In the genomic region with DNA sequence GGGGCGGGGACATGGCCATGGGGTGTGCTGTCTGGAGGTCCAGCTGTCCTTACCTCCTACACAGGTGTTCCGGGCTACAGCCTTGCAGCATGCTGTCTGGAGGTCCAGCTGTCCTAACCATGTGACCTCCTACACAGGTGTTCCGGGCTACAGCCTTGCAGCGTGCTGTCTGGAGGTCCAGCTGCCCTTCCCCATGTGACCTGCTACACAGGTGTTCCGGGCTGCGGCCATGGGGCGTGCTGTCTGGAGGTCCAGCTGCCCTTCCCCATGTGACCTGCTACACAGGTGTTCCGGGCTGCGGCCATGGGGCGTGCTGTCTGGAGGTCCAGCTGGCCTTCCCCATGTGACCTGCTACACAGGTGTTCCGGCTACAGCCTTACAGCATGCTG, we compare ENCODE assay signal across 6 cellular contexts.
DNase-seq lines count a peak whose midpoint lies in the region; TF ChIP-seq lines count a peak whose summit lies in the region.
"Not testable (repeated sequence)": the region's sequence is repeated elsewhere in the genome, so short reads cannot be mapped to it uniquely, and the experiment has no call there.

No MANE protein-coding gene starts in this region.

- not testable (repeated sequence) for H3K9me2 ChIP-seq in MM.1S (replicated peaks; ENCODE audit: insufficient read depth, low read length)

- H3K27me3 ChIP-seq in MM.1S (replicated peaks; ENCODE audit: insufficient read depth, low read length); colonic mucosa; mucosa of rectum (ENCODE audit: control insufficient read depth in 2 of 2, insufficient read depth in 2 of 2, low read length in 2 of 2); testis: not testable (repeated sequence)

- not testable (repeated sequence) for H3K4me2 ChIP-seq in MM.1S (ENCODE audit: low read depth, low read length)

- not testable (repeated sequence) for H3K9ac ChIP-seq in MM.1S (ENCODE audit: low read length); colonic mucosa (ENCODE audit: low read depth in 2 of 2, low read length in 2 of 2)
- H3K9ac ChIP-seq in mucosa of rectum (ENCODE audit: low read depth in 1 of 2, low read length in 2 of 2), result peak overlapping the region in 1 of 2 donors; percentile 33

- not testable (repeated sequence) for H3K79me2 ChIP-seq in MM.1S (ENCODE audit: low read length)

- 67% methylated on average over 1 to 7 of the region's 11 CpGs for WGBS in testis, 2 donors

- H3K4me3 ChIP-seq in MM.1S (ENCODE audit: low read length); colonic mucosa; testis: not testable (repeated sequence)
- peak overlapping the region; percentile 11 to 41 for H3K4me3 ChIP-seq in mucosa of rectum (ENCODE audit: low read length in 2 of 2)

- intact Hi-C loops in colonic mucosa (cut with DNase I); testis (cut with DNase I; ENCODE audit: low total_unique reads): not testable (repeated sequence)

- TF ChIP-seq CTCF in MM.1S (IDR thresholded peaks at IDR 0.05; ENCODE audit: low read length); colonic mucosa (IDR thresholded peaks at IDR 0.05); testis (IDR thresholded peaks at IDR 0.05): not testable (repeated sequence)

- H3K27ac ChIP-seq in MM.1S (ENCODE audit: low read length), result not testable (repeated sequence)
- H3K27ac ChIP-seq in colonic mucosa, result peak overlapping the region; percentile 27
- H3K27ac ChIP-seq in mucosa of rectum (ENCODE audit: low read depth in 2 of 2, low read length in 2 of 2), result peak overlapping the region; percentile 23 to 63
- H3K27ac ChIP-seq in testis, result peak overlapping the region; percentile 68 to 70

- H3F3A ChIP-seq in MM.1S (ENCODE audit: insufficient read depth, low read length), result not testable (repeated sequence)

- TF ChIP-seq POLR2A in testis (IDR thresholded peaks at IDR 0.05), result not testable (repeated sequence)

- not testable (repeated sequence) for H3K4me1 ChIP-seq in MM.1S (ENCODE audit: low read length); colonic mucosa; testis
- H3K4me1 ChIP-seq in mucosa of rectum (ENCODE audit: control insufficient read depth in 2 of 2, insufficient read depth in 2 of 2, low read length in 2 of 2), result peaks cover 4 to 10% of the 10 kb centered on the region in 2 donors

- H3K36me3 ChIP-seq in MM.1S (replicated peaks; ENCODE audit: insufficient read depth, low read length); colonic mucosa; mucosa of rectum (ENCODE audit: control insufficient read depth in 2 of 2, insufficient read depth in 2 of 2, low read length in 2 of 2); testis (ENCODE audit: low read depth, missing control alignments): not testable (repeated sequence)

- DNase-seq in MM.1S (peak; percentile 11), NCI-H774 (lab: John Stamatoyannopoulos, UW) (peak; percentile 41), SW480 (ENCODE audit: low spot score) (peak; percentile 17)
- DNase-seq in colonic mucosa, testis: not testable (repeated sequence)

- not testable (repeated sequence) for H3K9me3 ChIP-seq in MM.1S (replicated peaks; ENCODE audit: insufficient read depth, low read length); colonic mucosa; mucosa of rectum (ENCODE audit: control insufficient read depth in 2 of 2, low read length in 2 of 2); testis

- H4K20me1 ChIP-seq in MM.1S (ENCODE audit: insufficient read depth, low read length), result not testable (repeated sequence)

- not testable (repeated sequence) for H2AFZ ChIP-seq in MM.1S (ENCODE audit: low read length)
